In the genomic region with DNA sequence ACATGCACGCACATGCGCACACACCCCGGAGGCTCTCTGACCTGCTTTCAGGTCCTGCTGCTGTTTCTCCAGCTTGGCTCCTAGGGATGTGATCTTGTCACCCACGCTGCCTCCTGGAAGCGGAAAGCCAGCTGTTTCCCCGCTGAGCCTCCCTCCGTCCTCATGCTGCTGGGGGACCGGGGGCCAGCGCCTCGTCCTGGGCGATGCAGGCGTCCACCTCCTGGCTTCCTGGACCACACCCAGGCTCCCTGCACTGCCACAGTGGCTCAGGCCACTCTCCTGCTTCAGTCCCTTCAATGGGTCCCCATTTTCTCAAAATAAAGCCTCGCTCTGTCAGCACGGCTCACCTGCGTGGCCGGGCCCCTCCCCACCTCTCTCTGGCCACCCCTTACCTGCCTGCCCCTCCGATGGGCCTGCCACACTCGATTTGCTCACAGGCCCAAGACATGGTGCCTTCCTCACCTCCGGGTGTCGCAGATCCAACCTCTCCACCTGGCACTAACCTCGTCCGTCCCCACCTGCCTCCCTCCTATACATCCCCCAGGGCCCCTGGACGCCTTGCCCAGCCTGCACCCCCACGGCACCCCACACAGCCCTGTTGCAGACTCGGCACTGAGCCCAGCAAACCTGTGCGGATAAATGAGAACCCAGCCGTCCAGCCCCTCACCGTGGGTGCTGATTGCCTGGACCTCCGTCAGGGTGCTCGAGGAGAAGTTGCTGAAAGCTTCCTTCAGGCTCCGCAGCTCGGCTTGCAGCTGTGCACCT, we compare ENCODE assay signal across 33 cellular contexts. TPM values are rescaled to one million over a fixed set of nuclear protein-coding genes. Genes with fewer than 3 reads are reported as not detected.
"Had no signal": no experiment of that assay in that cellular context is flagged by ENCODE, and none has a peak within 500 bp of the region (broad histone marks: within the 10 kb centered on the region; RNA-seq: fewer than 3 reads in every experiment).

No MANE protein-coding gene starts in this region.

- H3K4me3 Mint-ChIP-seq: activated CD4-positive, alpha-beta memory T cell treated with anti-CD3 and anti-CD28 coated beads for 36 hours; activated naive CD8-positive, alpha-beta T cell treated with anti-CD3 and anti-CD28 coated beads for 36 hours; activated T-cell treated with anti-CD3 and anti-CD28 coated beads, Interleukin-2, amount 50 U/mL, for 4 hours; activated T-helper 1 cell treated with anti-CD3 and anti-CD28 coated beads, Interleukin-12 subunit alpha, Interleukin-12 subunit beta, Interleukin-2, Interleukin-4 antibody, amounts not matched to agents 30 ng/mL and 10 ng/mL and 1 ng/mL, durations not matched to agents 14 hours and 24 hours and 36 hours; T-helper 1 cell treated with Interleukin-12 subunit alpha and Interleukin-12 subunit beta and Interleukin-4 antibody, amounts not matched to agents 30 μg/mL and 1 μg/mL, for 36 hours; T-helper 2 cell treated with Interferon-gamma antibody and Interleukin-4, amounts not matched to agents 5 μg/mL and 100 μg/mL, for 36 hours; WTC11 had no signal

- H3K4me3 ChIP-seq: Peyer's patch had no signal

- H3K9ac ChIP-seq: KMS-11 had no signal

- H3K36me3 ChIP-seq: brain microvascular endothelial cell, Peyer's patch had no signal

- H3K9me3 ChIP-seq: Peyer's patch had no signal

- H3K4me2 ChIP-seq: KMS-11 had no signal

- DNase-seq: activated CD4-positive, alpha-beta memory T cell treated with anti-CD3 and anti-CD28 coated beads for 36 hours; activated CD4-positive, alpha-beta T cell treated with anti-CD3 and anti-CD28 coated beads for 4 hours; activated CD4-positive, alpha-beta T cell treated with anti-CD3 and anti-CD28 coated beads, Interleukin-2, amount 50 U/mL, for 1 hour; activated CD4-positive, CD25-positive, alpha-beta regulatory T cell treated with anti-CD3 and anti-CD28 coated beads, Interleukin-2, amount 50 U/mL, for 72 hours; activated CD8-positive, alpha-beta memory T cell treated with anti-CD3 and anti-CD28 coated beads, Interleukin-2, amount 50 U/mL, for 4 hours; activated naive CD4-positive, alpha-beta T cell; activated naive CD4-positive, alpha-beta T cell treated with anti-CD3 and anti-CD28 coated beads, Interleukin-2, amount 50 U/mL, for 16 hours; activated naive CD8-positive, alpha-beta T cell treated with anti-CD3 and anti-CD28 coated beads for 36 hours; activated T-cell treated with anti-CD3 and anti-CD28 coated beads for 4 hours; activated T-cell treated with anti-CD3 and anti-CD28 coated beads, Interleukin-2, amount 50 U/mL, for 4 hours; amniotic stem cell; brain microvascular endothelial cell; central memory CD4-positive, alpha-beta T cell; MM.1S; MV-4-11; NCI-H1092; NCI-H146; NCI-H2029 treated with DMSO at 0.1 percent for 48 hours; NCI-H2107; NCI-H510A; NCI-H526; NK-92 treated with Interleukin-12 subunit alpha and Interleukin-12 subunit beta, amount 100 ng/mL, for 24 hours; PC-3; RPMI8226; SIG-M5 had no signal

- H3K27ac Mint-ChIP-seq: activated CD4-positive, alpha-beta memory T cell treated with anti-CD3 and anti-CD28 coated beads for 36 hours; activated naive CD8-positive, alpha-beta T cell treated with anti-CD3 and anti-CD28 coated beads for 36 hours; activated T-helper 1 cell treated with anti-CD3 and anti-CD28 coated beads, Interleukin-12 subunit alpha, Interleukin-12 subunit beta, Interleukin-2, Interleukin-4 antibody, amounts not matched to agents 30 ng/mL and 10 ng/mL and 1 ng/mL, durations not matched to agents 14 hours and 24 hours and 36 hours; T-helper 1 cell treated with Interleukin-12 subunit alpha and Interleukin-12 subunit beta and Interleukin-4 antibody, amounts not matched to agents 30 μg/mL and 1 μg/mL, for 36 hours; T-helper 2 cell treated with Interferon-gamma antibody and Interleukin-4, amounts not matched to agents 5 μg/mL and 100 μg/mL, for 36 hours had no signal

- H3K27me3 ChIP-seq: brain microvascular endothelial cell, Peyer's patch had no signal

- H3K27ac ChIP-seq: brain microvascular endothelial cell, KMS-11, Peyer's patch had no signal

- H3K4me1 ChIP-seq: Peyer's patch had no signal

- H3K27me3 Mint-ChIP-seq: activated naive CD8-positive, alpha-beta T cell treated with anti-CD3 and anti-CD28 coated beads for 36 hours had no signal

- ATAC-seq: activated T-cell treated with anti-CD3 and anti-CD28 coated beads, Interleukin-2, amount 50 U/mL, for 4 hours; PC-3; WTC11 had no signal

- H3K36me3 Mint-ChIP-seq: activated CD4-positive, alpha-beta memory T cell treated with anti-CD3 and anti-CD28 coated beads for 36 hours; activated naive CD8-positive, alpha-beta T cell treated with anti-CD3 and anti-CD28 coated beads for 36 hours; WTC11 had no signal

- H3K9me3 Mint-ChIP-seq: activated CD4-positive, alpha-beta memory T cell treated with anti-CD3 and anti-CD28 coated beads for 36 hours; activated naive CD8-positive, alpha-beta T cell treated with anti-CD3 and anti-CD28 coated beads for 36 hours; activated T-cell treated with anti-CD3 and anti-CD28 coated beads, Interleukin-2, amount 50 U/mL, for 4 hours; activated T-helper 1 cell treated with anti-CD3 and anti-CD28 coated beads, Interleukin-12 subunit alpha, Interleukin-12 subunit beta, Interleukin-2, Interleukin-4 antibody, amounts not matched to agents 30 ng/mL and 10 ng/mL and 1 ng/mL, durations not matched to agents 14 hours and 24 hours and 36 hours; T-helper 1 cell treated with Interleukin-12 subunit alpha and Interleukin-12 subunit beta and Interleukin-4 antibody, amounts not matched to agents 30 μg/mL and 1 μg/mL, for 36 hours; T-helper 2 cell treated with Interferon-gamma antibody and Interleukin-4, amounts not matched to agents 5 μg/mL and 100 μg/mL, for 36 hours had no signal

RNA-seq across cellular contexts. Expression of gene ASGR2, which starts 6.6 kb away (rescaled TPM):
- total RNA-seq: activated CD4-positive, alpha-beta memory T cell treated with anti-CD3 and anti-CD28 coated beads for 36 hours; activated naive CD8-positive, alpha-beta T cell treated with anti-CD3 and anti-CD28 coated beads for 36 hours; activated T-helper 1 cell treated with anti-CD3 and anti-CD28 coated beads, Interleukin-12 subunit alpha, Interleukin-12 subunit beta, Interleukin-2, Interleukin-4 antibody, amounts not matched to agents 30 ng/mL and 10 ng/mL and 1 ng/mL, durations not matched to agents 14 hours and 24 hours and 36 hours; LHCN-M2; PC-3; Peyer's patch; SK-MEL-5 had no signal

RNA-seq across cellular contexts. Expression of gene CLEC10A, which starts 27.9 kb away (rescaled TPM):
- total RNA-seq: activated CD4-positive, alpha-beta memory T cell treated with anti-CD3 and anti-CD28 coated beads for 36 hours; activated naive CD8-positive, alpha-beta T cell treated with anti-CD3 and anti-CD28 coated beads for 36 hours; activated T-cell treated with anti-CD3 and anti-CD28 coated beads, Interleukin-2, amount 50 U/mL, for 4 hours; activated T-helper 1 cell treated with anti-CD3 and anti-CD28 coated beads, Interleukin-12 subunit alpha, Interleukin-12 subunit beta, Interleukin-2, Interleukin-4 antibody, amounts not matched to agents 30 ng/mL and 10 ng/mL and 1 ng/mL, durations not matched to agents 14 hours and 24 hours and 36 hours; LHCN-M2; PC-3; SK-MEL-5; WTC11 had no signal
